ENCODE assay signal across 11 cellular contexts in the genomic region with DNA sequence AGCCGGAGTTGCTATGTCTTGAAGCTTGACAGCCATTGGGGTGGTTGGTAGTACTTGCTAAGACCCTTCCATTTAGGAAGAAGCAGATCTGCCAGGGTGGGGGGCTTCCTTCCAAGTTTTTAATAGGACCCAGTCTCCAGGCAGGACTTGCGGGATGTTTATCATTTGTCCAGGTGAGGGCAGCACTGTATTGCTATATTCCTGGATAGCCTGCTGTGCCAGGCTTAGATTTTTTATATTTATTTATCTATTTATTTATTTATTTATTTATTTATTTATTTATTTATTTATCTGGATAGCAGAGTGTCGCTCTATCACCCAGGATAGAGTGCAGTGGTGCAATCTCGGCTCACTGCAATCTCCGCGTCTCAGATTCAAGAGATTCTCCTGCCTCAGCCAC.
DNase-seq lines count a peak whose midpoint lies in the region; TF ChIP-seq lines count a peak whose summit lies in the region.
"Had no signal": no experiment of that assay in that cellular context is flagged by ENCODE, and none has a peak within 500 bp of the region (broad histone marks: within the 10 kb centered on the region; RNA-seq: fewer than 3 reads in every experiment).

No MANE protein-coding gene starts in this region.

- no peak overlapping the region for H3K4me3 ChIP-seq in HEK293 (ENCODE audit: low read depth, low read length)
- H3K4me3 ChIP-seq: SJSA1 had no signal

- no peak for TF ChIP-seq CTCF in HEK293 (tag by site-specific recombination; IDR thresholded peaks at IDR 0.05)

- CTCF ChIA-PET in HEK293 (lab: Yijun Ruan, JAX), result interaction anchor here (0.6 to 1.5 kb wide), 8 partner anchors 13 to 380 kb away, joined by 3 to 8 read pairs (median 4); no protein-coding TSS in a partner anchor

- no peaks in the 10 kb centered on the region for H3K9me3 ChIP-seq in HEK293 (ENCODE audit: control insufficient read depth, insufficient read depth, low read depth, low read length)
- H3K9me3 ChIP-seq: SJSA1 had no signal

- in situ Hi-C loops in Caki2 (cut with HindIII; ENCODE audit: low pct_unique_long_range_greater_than_20kb, low sequenced_read_pairs) (no loop called here), SK-MEL-5 (cut with HindIII; ENCODE audit: low pct_unique_long_range_greater_than_20kb, low sequenced_read_pairs) (no loop called here)

- DNase-seq in Caki2 (ENCODE audit: low read depth) (peak; percentile 7), SK-MEL-5 (ENCODE audit: low read depth, low spot score) (peak; percentile 53), iPS-NIHi11 (ENCODE audit: low spot score) (peak; percentile 8), NCI-H2081 treated with DMSO at 0.1 percent for 48 hours (lab: John Stamatoyannopoulos, UW) (no peak), islet precursor cell (no peak), NCI-H2171 treated with DMSO at 0.1 percent for 48 hours (lab: John Stamatoyannopoulos, UW) (no peak), DMS114 treated with DMSO at 0.1 percent for 48 hours (lab: John Stamatoyannopoulos, UW; ENCODE audit: unreplicated experiment) (no peak)
- DNase-seq: central memory CD4-positive, alpha-beta T cell; GDM1 had no signal

- POLR2A ChIA-PET in HEK293 (lab: Yijun Ruan, JAX), result no interaction called here

- H3K36me3 ChIP-seq in HEK293 (ENCODE audit: control insufficient read depth in 2 of 2, insufficient read depth in 1 of 2, low read length in 2 of 2), result no peaks in the 10 kb centered on the region
- H3K36me3 ChIP-seq: SJSA1 had no signal

- H3K4me1 ChIP-seq in HEK293 (ENCODE audit: control insufficient read depth, insufficient read depth, low read length), result no peaks in the 10 kb centered on the region
- H3K4me1 ChIP-seq: SJSA1 had no signal

- no peak overlapping the region for H3K27ac ChIP-seq in HEK293 (ENCODE audit: extremely low read depth, low read depth, low read length)
- H3K27ac ChIP-seq: SJSA1 had no signal

TF ChIP-seq in HEK293, 187 proteins besides CTCF, POLR2A, EP300 and RAD21 (continues in another document):
- TF ChIP-seq KLF1 (tag by site-specific recombination; IDR thresholded peaks at IDR 0.05), result no peak
- peak; percentile 45; the same call in 1 of the 2 replicates for TF ChIP-seq KLF7 (tag by site-specific recombination; IDR thresholded peaks at IDR 0.05; ENCODE audit: borderline replicate concordance)
- peak; percentile 73; the same call in 1 of the 2 replicates for TF ChIP-seq ZNF558 (tag by site-specific recombination; IDR thresholded peaks at IDR 0.05)
- TF ChIP-seq, protein P1, sequence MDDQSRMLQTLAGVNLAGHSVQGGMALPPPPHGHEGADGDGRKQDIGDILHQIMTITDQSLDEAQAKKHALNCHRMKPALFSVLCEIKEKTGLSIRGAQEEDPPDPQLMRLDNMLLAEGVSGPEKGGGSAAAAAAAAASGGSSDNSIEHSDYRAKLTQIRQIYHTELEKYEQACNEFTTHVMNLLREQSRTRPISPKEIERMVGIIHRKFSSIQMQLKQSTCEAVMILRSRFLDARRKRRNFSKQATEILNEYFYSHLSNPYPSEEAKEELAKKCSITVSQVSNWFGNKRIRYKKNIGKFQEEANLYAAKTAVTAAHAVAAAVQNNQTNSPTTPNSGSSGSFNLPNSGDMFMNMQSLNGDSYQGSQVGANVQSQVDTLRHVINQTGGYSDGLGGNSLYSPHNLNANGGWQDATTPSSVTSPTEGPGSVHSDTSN (CRISPR knock-in tag; IDR thresholded peaks at IDR 0.05), result no peak
- 0 out of 2 replicates have a peak, but pooled peaks have one; percentile 35 for TF ChIP-seq ZFP37 (tag by site-specific recombination; IDR thresholded peaks at IDR 0.05)
- TF ChIP-seq REPIN1 (tag by site-specific recombination; IDR thresholded peaks at IDR 0.05; ENCODE audit: low read depth), result no peak
- TF ChIP-seq, protein P2, sequence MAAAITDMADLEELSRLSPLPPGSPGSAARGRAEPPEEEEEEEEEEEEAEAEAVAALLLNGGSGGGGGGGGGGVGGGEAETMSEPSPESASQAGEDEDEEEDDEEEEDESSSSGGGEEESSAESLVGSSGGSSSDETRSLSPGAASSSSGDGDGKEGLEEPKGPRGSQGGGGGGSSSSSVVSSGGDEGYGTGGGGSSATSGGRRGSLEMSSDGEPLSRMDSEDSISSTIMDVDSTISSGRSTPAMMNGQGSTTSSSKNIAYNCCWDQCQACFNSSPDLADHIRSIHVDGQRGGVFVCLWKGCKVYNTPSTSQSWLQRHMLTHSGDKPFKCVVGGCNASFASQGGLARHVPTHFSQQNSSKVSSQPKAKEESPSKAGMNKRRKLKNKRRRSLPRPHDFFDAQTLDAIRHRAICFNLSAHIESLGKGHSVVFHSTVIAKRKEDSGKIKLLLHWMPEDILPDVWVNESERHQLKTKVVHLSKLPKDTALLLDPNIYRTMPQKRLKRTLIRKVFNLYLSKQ (tag by site-specific recombination; IDR thresholded peaks at IDR 0.05; ENCODE audit: borderline replicate concordance), result peak; percentile 83; the same call in 1 of the 2 replicates
- TF ChIP-seq ZNF585B (tag by site-specific recombination; IDR thresholded peaks at IDR 0.05), result no peak
- TF ChIP-seq ZNF530 (tag by site-specific recombination; IDR thresholded peaks at IDR 0.05; ENCODE audit: low read depth), result peak; percentile 73; the same call in 1 of the 2 replicates
- TF ChIP-seq GLIS2 (tag by site-specific recombination; IDR thresholded peaks at IDR 0.05), result no peak
- TF ChIP-seq GLI2 (tag by site-specific recombination; IDR thresholded peaks at IDR 0.05; ENCODE audit: borderline replicate concordance, low read depth), result peak; percentile 57; the same call in 1 of the 2 replicates
- TF ChIP-seq ZNF266 (tag by site-specific recombination; IDR thresholded peaks at IDR 0.05; ENCODE audit: low read depth), result peak; percentile 67; the same call in 1 of the 2 replicates
- no peak for TF ChIP-seq HOXC10 (CRISPR knock-in tag; IDR thresholded peaks at IDR 0.05)
- TF ChIP-seq ZNF629 (tag by site-specific recombination; IDR thresholded peaks at IDR 0.05), result peak; percentile 48; the same call in 1 of the 2 replicates
- TF ChIP-seq ZXDB (tag by site-specific recombination; IDR thresholded peaks at IDR 0.05), result peak; percentile 80
- no peak for TF ChIP-seq YY1 (tag by site-specific recombination; IDR thresholded peaks at IDR 0.05)
- no peak for TF ChIP-seq ZNF391 (tag by site-specific recombination; IDR thresholded peaks at IDR 0.05; ENCODE audit: borderline replicate concordance, low read depth)
- TF ChIP-seq SALL2 (tag by site-specific recombination; IDR thresholded peaks at IDR 0.05; ENCODE audit: borderline replicate concordance), result no peak
- peak; percentile 73; the same call in 1 of the 2 replicates for TF ChIP-seq ZNF664 (tag by site-specific recombination; IDR thresholded peaks at IDR 0.05)
- TF ChIP-seq, protein P3, sequence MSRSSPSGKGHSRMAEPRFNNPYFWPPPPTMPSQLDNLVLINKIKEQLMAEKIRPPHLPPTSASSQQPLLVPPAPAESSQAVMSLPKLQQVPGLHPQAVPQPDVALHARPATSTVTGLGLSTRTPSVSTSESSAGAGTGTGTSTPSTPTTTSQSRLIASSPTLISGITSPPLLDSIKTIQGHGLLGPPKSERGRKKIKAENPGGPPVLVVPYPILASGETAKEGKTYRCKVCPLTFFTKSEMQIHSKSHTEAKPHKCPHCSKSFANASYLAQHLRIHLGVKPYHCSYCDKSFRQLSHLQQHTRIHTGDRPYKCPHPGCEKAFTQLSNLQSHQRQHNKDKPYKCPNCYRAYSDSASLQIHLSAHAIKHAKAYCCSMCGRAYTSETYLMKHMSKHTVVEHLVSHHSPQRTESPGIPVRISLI (tag by site-specific recombination; IDR thresholded peaks at IDR 0.05), result no peak
- no peak for TF ChIP-seq ZBTB17 (tag by site-specific recombination; IDR thresholded peaks at IDR 0.05)
- TF ChIP-seq ZBTB8A (tag by site-specific recombination; IDR thresholded peaks at IDR 0.05), result peak; percentile 86
- TF ChIP-seq, protein P4, sequence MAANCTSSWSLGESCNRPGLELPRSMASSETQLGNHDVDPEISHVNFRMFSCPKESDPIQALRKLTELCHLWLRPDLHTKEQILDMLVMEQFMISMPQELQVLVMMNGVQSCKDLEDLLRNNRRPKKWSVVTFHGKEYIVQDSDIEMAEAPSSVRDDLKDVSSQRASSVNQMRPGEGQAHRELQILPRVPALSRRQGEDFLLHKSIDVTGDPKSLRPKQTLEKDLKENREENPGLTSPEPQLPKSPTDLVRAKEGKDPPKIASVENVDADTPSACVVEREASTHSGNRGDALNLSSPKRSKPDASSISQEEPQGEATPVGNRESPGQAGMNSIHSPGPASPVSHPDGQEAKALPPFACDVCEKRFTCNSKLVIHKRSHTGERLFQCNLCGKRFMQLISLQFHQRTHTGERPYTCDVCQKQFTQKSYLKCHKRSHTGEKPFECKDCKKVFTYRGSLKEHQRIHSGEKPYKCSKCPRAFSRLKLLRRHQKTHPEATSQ (tag by site-specific recombination; IDR thresholded peaks at IDR 0.05), result no peak
- TF ChIP-seq ZNF529 (tag by site-specific recombination; IDR thresholded peaks at IDR 0.05; ENCODE audit: insufficient replicate concordance), result peak; percentile 52
- TF ChIP-seq, protein P5, sequence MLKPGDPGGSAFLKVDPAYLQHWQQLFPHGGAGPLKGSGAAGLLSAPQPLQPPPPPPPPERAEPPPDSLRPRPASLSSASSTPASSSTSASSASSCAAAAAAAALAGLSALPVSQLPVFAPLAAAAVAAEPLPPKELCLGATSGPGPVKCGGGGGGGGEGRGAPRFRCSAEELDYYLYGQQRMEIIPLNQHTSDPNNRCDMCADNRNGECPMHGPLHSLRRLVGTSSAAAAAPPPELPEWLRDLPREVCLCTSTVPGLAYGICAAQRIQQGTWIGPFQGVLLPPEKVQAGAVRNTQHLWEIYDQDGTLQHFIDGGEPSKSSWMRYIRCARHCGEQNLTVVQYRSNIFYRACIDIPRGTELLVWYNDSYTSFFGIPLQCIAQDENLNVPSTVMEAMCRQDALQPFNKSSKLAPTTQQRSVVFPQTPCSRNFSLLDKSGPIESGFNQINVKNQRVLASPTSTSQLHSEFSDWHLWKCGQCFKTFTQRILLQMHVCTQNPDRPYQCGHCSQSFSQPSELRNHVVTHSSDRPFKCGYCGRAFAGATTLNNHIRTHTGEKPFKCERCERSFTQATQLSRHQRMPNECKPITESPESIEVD (tag by site-specific recombination; IDR thresholded peaks at IDR 0.05), result no peak
- TF ChIP-seq WT1 (tag by site-specific recombination; IDR thresholded peaks at IDR 0.05), result no peak
- peak; percentile 82; the same call in 1 of the 2 replicates for TF ChIP-seq ZNF19 (tag by site-specific recombination; IDR thresholded peaks at IDR 0.05; ENCODE audit: low read depth)
- no peak for TF ChIP-seq ZNF521 (tag by site-specific recombination; IDR thresholded peaks at IDR 0.05)
- TF ChIP-seq RBAK (tag by site-specific recombination; IDR thresholded peaks at IDR 0.05), result peak; percentile 54; the same call in 1 of the 2 replicates
- TF ChIP-seq ZNF404 (tag by site-specific recombination; IDR thresholded peaks at IDR 0.05), result peak; percentile 66; the same call in 1 of the 2 replicates
- TF ChIP-seq ZNF555 (tag by site-specific recombination; conservative IDR thresholded peaks at IDR 0.05), result peak; percentile 98

Comparison
In these comparisons a context has a peak if more than half of its experiments do, and no peak if none do; other contexts are left out.
1. DNase-seq: peak in Caki2 (single experiment), SK-MEL-5 (single experiment) and iPS-NIHi11 (single experiment); none in NCI-H2081 treated with DMSO at 0.1 percent for 48 hours (single experiment), islet precursor cell (single experiment), NCI-H2171 treated with DMSO at 0.1 percent for 48 hours (single experiment) and DMS114 treated with DMSO at 0.1 percent for 48 hours (single experiment).